ENCODE assay signal across 9 cellular contexts in genomic region chr12:47216150-47216677, GRCh38.
DNase-seq lines count a peak whose midpoint lies in the region; ATAC-seq and TF ChIP-seq lines count a peak whose summit lies in the region.
"Had no signal": no experiment of that assay in that cellular context is flagged by ENCODE, and none has a peak within 500 bp of the region (broad histone marks: within the 10 kb centered on the region; RNA-seq: fewer than 3 reads in every experiment).

No MANE protein-coding gene starts in this region.

- H3K27ac ChIP-seq in BLaER1 (peak overlapping the region; percentile 85), upper lobe of right lung (peak overlapping the region; percentile 73)
- H3K27ac ChIP-seq: C4-2B had no signal

- peak overlapping the region; percentile 96 for H3K27ac Mint-ChIP-seq in activated CD8-positive, alpha-beta T cell treated with anti-CD3 and anti-CD28 coated beads for 36 hours
- H3K27ac Mint-ChIP-seq in glutamatergic neuron (ENCODE audit: unreplicated experiment), result no peak overlapping the region

- no peaks in the 10 kb centered on the region for H4K20me1 ChIP-seq in BLaER1

- TF ChIP-seq CTCF in activated CD8-positive, alpha-beta T cell treated with anti-CD3 and anti-CD28 coated beads for 36 hours (IDR thresholded peaks at IDR 0.05), result no peak
- TF ChIP-seq CTCF in upper lobe of right lung (IDR thresholded peaks at IDR 0.05) (no peak), glutamatergic neuron (IDR thresholded peaks at IDR 0.05; ENCODE audit: partially characterized antibody, unreplicated experiment) (no peak)

- peak; percentile 83 for DNase-seq in KBM-7
- peak; percentile 87 for DNase-seq in activated CD8-positive, alpha-beta T cell treated with anti-CD3 and anti-CD28 coated beads for 36 hours
- DNase-seq in left colon, result peak; percentile 34 to 61
- no peak for DNase-seq in upper lobe of right lung
- no peak for DNase-seq in HEK293T (ENCODE audit: extremely low spot score)
- no peak for DNase-seq in glutamatergic neuron

- in situ Hi-C loops in KBM-7 (cut with MboI; ENCODE audit: low pct_unique_long_range_greater_than_20kb, low sequenced_read_pairs), result loop anchor here (25.0 kb wide), 1 partner anchor 171 kb away; no protein-coding TSS in a partner anchor

- H3K4me1 ChIP-seq in BLaER1 (peaks cover 46% of the 10 kb centered on the region), upper lobe of right lung (no peaks in the 10 kb centered on the region)

- POLR2A ChIA-PET in activated CD8-positive, alpha-beta T cell treated with anti-CD3 and anti-CD28 coated beads for 36 hours (lab: Charles Lee), result interaction anchor here (0.6 to 14.5 kb wide), 32 partner anchors 8 to 616 kb away, joined by 3 to 170 read pairs (median 4); partner anchors contain the start of genes AMIGO2 and PCED1B
- POLR2A ChIA-PET in HEK293T (lab: Yijun Ruan, JAX), result no interaction called here

- H3K4me3 ChIP-seq in BLaER1, result peak overlapping the region; percentile 62
- H3K4me3 ChIP-seq in upper lobe of right lung, result peak overlapping the region; percentile 41

- peaks cover 10% of the 10 kb centered on the region for H3K4me1 Mint-ChIP-seq in activated CD8-positive, alpha-beta T cell treated with anti-CD3 and anti-CD28 coated beads for 36 hours (ENCODE audit: low read depth)
- no peaks in the 10 kb centered on the region for H3K4me1 Mint-ChIP-seq in glutamatergic neuron (ENCODE audit: low read depth, unreplicated experiment)

- H3K27me3 ChIP-seq in BLaER1 (no peaks in the 10 kb centered on the region), upper lobe of right lung (no peaks in the 10 kb centered on the region)

- CTCF ChIA-PET in activated CD8-positive, alpha-beta T cell treated with anti-CD3 and anti-CD28 coated beads for 36 hours (lab: Charles Lee), result interaction anchor here (0.8 to 2.4 kb wide), 16 partner anchors 9 to 195 kb away, joined by 3 to 10 read pairs (median 3); partner anchors contain the start of gene PCED1B
- CTCF ChIA-PET in HEK293T (lab: Yijun Ruan, JAX), result no interaction called here

- no peaks in the 10 kb centered on the region for H3K27me3 Mint-ChIP-seq in activated CD8-positive, alpha-beta T cell treated with anti-CD3 and anti-CD28 coated beads for 36 hours
- H3K27me3 Mint-ChIP-seq in glutamatergic neuron (ENCODE audit: unreplicated experiment), result no peaks in the 10 kb centered on the region

- H3K9me3 ChIP-seq in BLaER1, result no peaks in the 10 kb centered on the region
- H3K9me3 ChIP-seq in upper lobe of right lung, result no peaks in the 10 kb centered on the region

- H3K36me3 Mint-ChIP-seq in activated CD8-positive, alpha-beta T cell treated with anti-CD3 and anti-CD28 coated beads for 36 hours (ENCODE audit: low read depth), result peaks cover 79% of the 10 kb centered on the region
- H3K36me3 Mint-ChIP-seq in glutamatergic neuron (ENCODE audit: unreplicated experiment), result no peaks in the 10 kb centered on the region

- H3K9ac ChIP-seq in BLaER1, result peak overlapping the region; percentile 69

- H3K36me3 ChIP-seq in BLaER1, result no peaks in the 10 kb centered on the region
- H3K36me3 ChIP-seq in upper lobe of right lung, result no peaks in the 10 kb centered on the region

- no peaks in the 10 kb centered on the region for H3K9me3 Mint-ChIP-seq in activated CD8-positive, alpha-beta T cell treated with anti-CD3 and anti-CD28 coated beads for 36 hours
- no peaks in the 10 kb centered on the region for H3K9me3 Mint-ChIP-seq in glutamatergic neuron (ENCODE audit: unreplicated experiment)

- H3K4me2 ChIP-seq in BLaER1, result peak overlapping the region; percentile 68

- H3K4me3 Mint-ChIP-seq in activated CD8-positive, alpha-beta T cell treated with anti-CD3 and anti-CD28 coated beads for 36 hours, result peak overlapping the region; percentile 79
- H3K4me3 Mint-ChIP-seq in glutamatergic neuron (ENCODE audit: unreplicated experiment), result no peak overlapping the region

- ATAC-seq in GM21360 (IDR thresholded peaks at IDR 0.05; ENCODE audit: unreplicated experiment) (peak; percentile 55), left colon (peak; percentile 40), upper lobe of right lung (peak; percentile 92)
- ATAC-seq in activated CD8-positive, alpha-beta T cell treated with anti-CD3 and anti-CD28 coated beads for 36 hours, result peak; percentile 52

- intact Hi-C loops in activated CD8-positive, alpha-beta T cell treated with anti-CD3 and anti-CD28 coated beads for 36 hours (cut with micrococcal nuclease), result loop anchor here (2.0 to 10.0 kb wide), 4 partner anchors 91 to 599 kb away; partner anchors contain the start of gene HDAC7
- intact Hi-C loops in left colon (cut with DNase I, micrococcal nuclease), result no loop called here
- intact Hi-C loops in upper lobe of right lung (cut with DNase I), result no loop called here

TF ChIP-seq in HEK293T, 16 proteins besides CTCF, POLR2A, EP300 and RAD21:
- TF ChIP-seq HDGF (IDR thresholded peaks at IDR 0.05; ENCODE audit: borderline replicate concordance) (no peak), FOXK2 (IDR thresholded peaks at IDR 0.05) (no peak), LEF1 (IDR thresholded peaks at IDR 0.05; ENCODE audit: borderline replicate concordance) (no peak), ZNF384 (IDR thresholded peaks at IDR 0.05) (no peak), FOXM1 (IDR thresholded peaks at IDR 0.05; ENCODE audit: borderline replicate concordance) (no peak), SP1 (IDR thresholded peaks at IDR 0.05) (no peak), TARDBP (IDR thresholded peaks at IDR 0.05) (no peak), BHLHE40 (IDR thresholded peaks at IDR 0.05; ENCODE audit: borderline replicate concordance) (no peak), L3MBTL2 (conservative IDR thresholded peaks at IDR 0.05) (no peak), SUZ12 (IDR thresholded peaks at IDR 0.05) (no peak), ELF4 (IDR thresholded peaks at IDR 0.05) (no peak), CTBP1 (IDR thresholded peaks at IDR 0.05; ENCODE audit: borderline replicate concordance) (no peak)
- TF ChIP-seq, protein P1, sequence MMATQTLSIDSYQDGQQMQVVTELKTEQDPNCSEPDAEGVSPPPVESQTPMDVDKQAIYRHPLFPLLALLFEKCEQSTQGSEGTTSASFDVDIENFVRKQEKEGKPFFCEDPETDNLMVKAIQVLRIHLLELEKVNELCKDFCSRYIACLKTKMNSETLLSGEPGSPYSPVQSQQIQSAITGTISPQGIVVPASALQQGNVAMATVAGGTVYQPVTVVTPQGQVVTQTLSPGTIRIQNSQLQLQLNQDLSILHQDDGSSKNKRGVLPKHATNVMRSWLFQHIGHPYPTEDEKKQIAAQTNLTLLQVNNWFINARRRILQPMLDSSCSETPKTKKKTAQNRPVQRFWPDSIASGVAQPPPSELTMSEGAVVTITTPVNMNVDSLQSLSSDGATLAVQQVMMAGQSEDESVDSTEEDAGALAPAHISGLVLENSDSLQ (IDR thresholded peaks at IDR 0.05), result no peak

Comparison
In these comparisons a context has a peak if more than half of its experiments do, and no peak if none do; other contexts are left out.
1. ATAC-seq: peak in every context shown above with its lines; median percentile 92 in upper lobe of right lung; 55 in GM21360; 52 in activated CD8-positive, alpha-beta T cell treated with anti-CD3 and anti-CD28 coated beads for 36 hours; 40 in left colon.
2. DNase-seq: peak in KBM-7 (single experiment), activated CD8-positive, alpha-beta T cell treated with anti-CD3 and anti-CD28 coated beads for 36 hours (single experiment) and left colon (2 of 2); none in upper lobe of right lung (single experiment), HEK293T (single experiment) and glutamatergic neuron (single experiment).